1 cellular context compared by ENCODE assay signal in genomic region chr10:58175990-58176910, GRCh38.
TF ChIP-seq lines count a peak whose summit lies in the region.

No MANE protein-coding gene starts in this region.

TF ChIP-seq in IMR-90, 13 proteins besides CTCF, POLR2A, EP300 and RAD21:
- TF ChIP-seq CHD1 (IDR thresholded peaks at IDR 0.05; ENCODE audit: low read depth, low read length) (no peak), MAZ (IDR thresholded peaks at IDR 0.05; ENCODE audit: borderline replicate concordance, low read depth, low read length) (no peak), USF2 (IDR thresholded peaks at IDR 0.05; ENCODE audit: low read depth, low read length) (no peak), MXI1 (IDR thresholded peaks at IDR 0.05; ENCODE audit: borderline replicate concordance, low read depth, low read length) (no peak), RFX5 (IDR thresholded peaks at IDR 0.05; ENCODE audit: low read depth, low read length) (no peak), SMC3 (IDR thresholded peaks at IDR 0.05; ENCODE audit: low read depth, low read length) (no peak), NFE2L2 (IDR thresholded peaks at IDR 0.05; ENCODE audit: low read depth, low read length) (no peak), MAFK (IDR thresholded peaks at IDR 0.05; ENCODE audit: low read depth, low read length) (no peak), CEBPB (IDR thresholded peaks at IDR 0.05; ENCODE audit: low read depth, low read length) (no peak), RCOR1 (IDR thresholded peaks at IDR 0.05; ENCODE audit: insufficient replicate concordance, low read length) (no peak), BHLHE40 (IDR thresholded peaks at IDR 0.05; ENCODE audit: low read depth, low read length) (no peak), FOS (IDR thresholded peaks at IDR 0.05; ENCODE audit: low read depth, low read length) (no peak)
- TF ChIP-seq, protein P1, sequence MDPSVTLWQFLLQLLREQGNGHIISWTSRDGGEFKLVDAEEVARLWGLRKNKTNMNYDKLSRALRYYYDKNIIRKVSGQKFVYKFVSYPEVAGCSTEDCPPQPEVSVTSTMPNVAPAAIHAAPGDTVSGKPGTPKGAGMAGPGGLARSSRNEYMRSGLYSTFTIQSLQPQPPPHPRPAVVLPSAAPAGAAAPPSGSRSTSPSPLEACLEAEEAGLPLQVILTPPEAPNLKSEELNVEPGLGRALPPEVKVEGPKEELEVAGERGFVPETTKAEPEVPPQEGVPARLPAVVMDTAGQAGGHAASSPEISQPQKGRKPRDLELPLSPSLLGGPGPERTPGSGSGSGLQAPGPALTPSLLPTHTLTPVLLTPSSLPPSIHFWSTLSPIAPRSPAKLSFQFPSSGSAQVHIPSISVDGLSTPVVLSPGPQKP (IDR thresholded peaks at IDR 0.05; ENCODE audit: borderline replicate concordance, low read depth, low read length): no peak
